Comparison of ENCODE assay signal across 8 cellular contexts in the genomic region with DNA sequence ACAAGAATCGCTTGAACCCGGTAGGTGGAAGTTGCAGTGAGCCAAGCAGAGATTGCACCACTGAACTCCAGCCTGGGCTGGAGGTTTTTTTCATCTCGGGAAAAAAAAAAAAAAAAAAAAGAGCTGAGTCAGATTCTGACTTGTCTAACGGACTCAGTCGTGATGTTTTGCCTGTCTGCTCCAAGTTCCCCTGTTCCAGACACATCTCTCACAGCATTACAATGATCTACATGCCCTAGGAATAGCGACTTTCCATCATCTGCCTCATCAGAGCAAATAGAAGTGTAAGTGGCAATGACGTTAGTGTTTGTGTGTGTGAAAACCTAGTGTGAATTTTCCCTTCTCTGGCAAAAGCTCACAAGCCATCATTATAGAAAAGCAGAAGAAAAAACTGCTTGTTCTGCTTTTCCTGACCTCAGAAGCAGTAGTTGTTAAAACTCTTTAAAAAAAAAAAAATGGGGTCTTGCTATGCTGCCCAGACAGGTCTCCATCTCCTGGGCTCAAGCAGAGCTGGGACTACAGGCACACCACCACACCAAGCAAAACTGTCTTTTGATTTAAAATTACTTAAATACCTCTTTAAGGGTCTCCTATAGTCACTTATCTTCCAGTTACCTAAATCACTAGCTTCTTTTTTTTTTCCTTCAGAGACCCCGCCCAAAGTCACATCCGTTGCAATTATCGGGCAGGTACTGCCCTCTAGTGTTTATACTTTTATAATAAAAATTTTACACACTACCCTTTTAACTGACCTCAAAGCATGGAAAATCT. TPM values are rescaled to one million over a fixed set of nuclear protein-coding genes. Genes with fewer than 3 reads are reported as not detected.
DNase-seq lines count a peak whose midpoint lies in the region; ATAC-seq and TF ChIP-seq lines count a peak whose summit lies in the region.

No MANE protein-coding gene starts in this region.

- peaks cover 13% of the 10 kb centered on the region for H3K4me1 Mint-ChIP-seq in activated B cell treated with CpG ODN at 0.5 μM for 24 hours

- H3K27ac ChIP-seq in ovary, result no peak overlapping the region

- TF ChIP-seq EP300 in ovary (IDR thresholded peaks at IDR 0.05), result no peak

- WGBS in ovary, 3 donors, result 23 to 29% (median 24%) methylated on average over 10 of the region's 10 CpGs

- H3K4me3 ChIP-seq in AG09309 (ENCODE audit: control insufficient read depth, low read depth, low read length) (no peak overlapping the region), fibroblast of the aortic adventitia (ENCODE audit: low read depth, low read length) (peak overlapping the region; percentile 32), ovary (no peak overlapping the region)

- intact Hi-C loops in activated B cell treated with CpG ODN at 0.5 μM for 24 hours (cut with micrococcal nuclease), result loop anchor here (1.0 to 2.0 kb wide), 8 partner anchors 21 to 299 kb away; a partner anchor contains a TSS
- intact Hi-C loops in ovary (cut with DNase I), result no loop called here

- H3K27me3 Mint-ChIP-seq in activated B cell treated with CpG ODN at 0.5 μM for 24 hours, result no peaks in the 10 kb centered on the region

- H3K36me3 Mint-ChIP-seq in activated B cell treated with CpG ODN at 0.5 μM for 24 hours (ENCODE audit: low read depth), result no peaks in the 10 kb centered on the region

- POLR2A ChIA-PET in activated B cell treated with CpG ODN at 0.5 μM for 24 hours (lab: Charles Lee), result interaction anchor here (0.6 to 3.9 kb wide), 30 partner anchors 10 to 837 kb away, joined by 3 to 78 read pairs (median 6); a partner anchor contains a TSS

- H3K9me3 ChIP-seq in ovary, result no peaks in the 10 kb centered on the region

- DNase-seq in AG09309 (ENCODE audit: low read depth) (peak; percentile 17), NCI-H446 (lab: John Stamatoyannopoulos, UW) (peak; percentile 44 to 70), activated B cell treated with CpG ODN at 0.5 μM for 24 hours (peak; percentile 46), fibroblast of the aortic adventitia (ENCODE audit: low read depth) (peak; percentile 70), ovary (no peak), OCI-M2 (lab: John Stamatoyannopoulos, UW; ENCODE audit: unreplicated experiment) (no peak)

- H3K4me1 ChIP-seq in ovary (ENCODE audit: insufficient read depth), result no peaks in the 10 kb centered on the region

- ATAC-seq in activated B cell treated with CpG ODN at 0.5 μM for 24 hours (ENCODE audit: low read depth) (peak; percentile 81), GM19023 (IDR thresholded peaks at IDR 0.05; ENCODE audit: unreplicated experiment) (no peak)

- H3K27me3 ChIP-seq in ovary, result no peaks in the 10 kb centered on the region

- TF ChIP-seq POLR2A in ovary (IDR thresholded peaks at IDR 0.05), result no peak

- peak overlapping the region; percentile 89 for H3K27ac Mint-ChIP-seq in activated B cell treated with CpG ODN at 0.5 μM for 24 hours

- H3K4me3 Mint-ChIP-seq in activated B cell treated with CpG ODN at 0.5 μM for 24 hours, result peak overlapping the region; percentile 73

- CTCF ChIA-PET in activated B cell treated with CpG ODN at 0.5 μM for 24 hours (lab: Charles Lee), result interaction anchor here (0.6 to 4.1 kb wide), 31 partner anchors 11 to 300 kb away, joined by 3 to 90 read pairs (median 5); a partner anchor contains a TSS

- peak; percentile 32 for TF ChIP-seq CTCF in AG09309 (IDR thresholded peaks at IDR 0.05; ENCODE audit: control insufficient read depth, insufficient read depth, low read depth, low read length, missing control alignments)
- peak; percentile 21; the same call in 1 of the 2 replicates for TF ChIP-seq CTCF in GM12874 (IDR thresholded peaks at IDR 0.05; ENCODE audit: insufficient read depth, low read depth, low read length)
- TF ChIP-seq CTCF in activated B cell treated with CpG ODN at 0.5 μM for 24 hours (IDR thresholded peaks at IDR 0.05), result no peak
- peak; percentile 34 for TF ChIP-seq CTCF in fibroblast of the aortic adventitia (IDR thresholded peaks at IDR 0.05; ENCODE audit: insufficient read depth, low read length)
- peak; percentile 11 to 52 (median 32) for TF ChIP-seq CTCF in ovary (IDR thresholded peaks at IDR 0.05)

- no peaks in the 10 kb centered on the region for H3K36me3 ChIP-seq in ovary

- H3K9me3 Mint-ChIP-seq in activated B cell treated with CpG ODN at 0.5 μM for 24 hours, result no peaks in the 10 kb centered on the region

RNA-seq across cellular contexts. Expression of a gene that starts 37.3 kb away (rescaled TPM):
- total RNA-seq in activated B cell treated with CpG ODN at 0.5 μM for 24 hours (195 and 208 TPM in 2 replicates), fibroblast of the aortic adventitia (ENCODE audit: low replicate concordance) (27.7 and 43.6 TPM in 2 replicates), ovary (10 to 100 TPM; 40.6 to 68.9 (median 55.6) TPM)
- 10 to 100 TPM; 45.4 to 58.3 TPM for polyA plus RNA-seq in ovary

RNA-seq across cellular contexts. Expression of a gene that starts 48.9 kb away (rescaled TPM):
- total RNA-seq in activated B cell treated with CpG ODN at 0.5 μM for 24 hours (70.5 and 84.3 TPM in 2 replicates), fibroblast of the aortic adventitia (ENCODE audit: low replicate concordance) (35.1 and 52.1 TPM in 2 replicates), ovary (10 to 100 TPM; 16.3 to 43.8 (median 33.7) TPM)
- polyA plus RNA-seq in ovary, result 10 to 100 TPM; 19.1 to 25.0 TPM

Comparison
In these comparisons a context has a peak if more than half of its experiments do, and no peak if none do; other contexts are left out.
1. DNase-seq: peak in AG09309 (single experiment), NCI-H446 (2 of 2), activated B cell treated with CpG ODN at 0.5 μM for 24 hours (single experiment) and fibroblast of the aortic adventitia (single experiment); none in ovary (0 of 5) and OCI-M2 (single experiment).